ENCODE assay signal across 27 cellular contexts in the genomic region with DNA sequence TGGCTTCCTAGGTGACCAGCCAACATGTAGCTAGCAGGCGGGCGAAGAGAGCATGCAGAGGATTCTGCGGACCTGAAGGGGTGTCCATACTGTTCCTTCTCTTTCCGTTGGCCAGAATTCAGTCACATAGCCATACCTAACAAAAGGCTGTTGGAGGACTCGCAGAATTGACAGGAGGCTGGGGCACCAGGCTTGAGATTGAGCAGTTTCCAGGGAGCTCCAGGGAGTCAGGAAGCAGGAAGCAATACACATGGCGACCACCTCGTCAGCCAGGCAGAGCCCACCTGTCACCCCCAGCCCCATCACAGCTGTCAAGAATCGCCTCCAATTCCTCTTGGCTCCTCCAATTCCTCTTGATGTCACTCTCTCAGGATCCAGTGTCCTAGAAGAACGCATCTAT. TPM values are rescaled to one million over a fixed set of nuclear protein-coding genes. Genes with fewer than 3 reads are reported as not detected.
"Had no signal": no experiment of that assay in that cellular context is flagged by ENCODE, and none has a peak within 500 bp of the region (broad histone marks: within the 10 kb centered on the region; RNA-seq: fewer than 3 reads in every experiment).

No MANE protein-coding gene starts in this region.

- H3K9ac ChIP-seq: neural progenitor cell, parathyroid adenoma had no signal

- H3K4me1 ChIP-seq: neural progenitor cell, parathyroid adenoma, psoas muscle, right lobe of liver, sigmoid colon, stomach, suprapubic skin, testis, tibial artery, transverse colon, upper lobe of right lung, uterus had no signal

- DNase-seq: naive thymus-derived CD8-positive, alpha-beta T cell; occipital lobe; ovary; posterior cingulate gyrus; psoas muscle; right cardiac atrium; right lobe of liver; sigmoid colon; small intestine; stimulated activated CD4-positive, alpha-beta T cell treated with anti-CD3 and anti-CD28 coated beads, Interleukin-15, amount 100 ng/mL, for 24 hours; stimulated activated CD4-positive, alpha-beta T cell treated with anti-CD3 and anti-CD28 coated beads, Interleukin-2, amount 100 ng/mL, for 24 hours; stimulated activated CD4-positive, alpha-beta T cell treated with anti-CD3 and anti-CD28 coated beads, Interleukin-2, amount 100 ng/mL, for 48 hours; stimulated activated CD4-positive, alpha-beta T cell treated with anti-CD3 and anti-CD28 coated beads, Interleukin-4, amount 100 ng/mL, for 24 hours; stimulated activated naive B cell treated with anti-CD40 and anti-IgM and Interleukin-4, amounts not matched to agents 10 μg/mL and 1 μg/mL and 100 μg/mL, for 72 hours; stimulated activated naive CD4-positive, alpha-beta T cell treated with Interleukin-2 at 50 U/mL for 16 hours; stomach; testis; tibial artery; transverse colon; upper lobe of right lung; uterus had no signal

- H3K36me3 ChIP-seq: neural progenitor cell, ovary, right lobe of liver, sigmoid colon, stomach, suprapubic skin, tibial artery, transverse colon, upper lobe of right lung, uterus had no signal

- H3K4me3 ChIP-seq: neural progenitor cell, ovary, psoas muscle, right lobe of liver, sigmoid colon, stomach, suprapubic skin, testis, tibial artery, transverse colon, upper lobe of right lung, uterus had no signal

- H3K9me3 ChIP-seq: ovary, psoas muscle, right lobe of liver, sigmoid colon, stomach, suprapubic skin, testis, tibial artery, transverse colon, upper lobe of right lung, uterus had no signal

- H3K27ac ChIP-seq: neural progenitor cell, ovary, parathyroid adenoma, psoas muscle, right lobe of liver, sigmoid colon, stomach, suprapubic skin, testis, tibial artery, transverse colon, upper lobe of right lung, uterus had no signal

- H2AFZ ChIP-seq: neural progenitor cell, parathyroid adenoma had no signal

- ATAC-seq: naive thymus-derived CD8-positive, alpha-beta T cell; psoas muscle; right cardiac atrium; right lobe of liver; stimulated activated effector memory CD8-positive, alpha-beta T cell treated with anti-CD3 and anti-CD28 coated beads, Interleukin-12 subunit alpha, Interleukin-12 subunit beta, amount 100 ng/mL, for 72 hours; stimulated activated naive B cell treated with anti-CD40 and anti-IgM and Interleukin-4, amounts not matched to agents 10 μg/mL and 1 μg/mL and 100 μg/mL, for 72 hours; upper lobe of right lung had no signal

- H3K27me3 ChIP-seq: neural progenitor cell, ovary, right lobe of liver, sigmoid colon, stomach, suprapubic skin, testis, tibial artery, transverse colon, upper lobe of right lung, uterus had no signal

- H3K4me2 ChIP-seq: neural progenitor cell had no signal

RNA-seq across cellular contexts. Expression of gene ACSBG1, which starts 16.8 kb away (rescaled TPM):
- total RNA-seq: naive thymus-derived CD8-positive, alpha-beta T cell; progenitor cell of endocrine pancreas; right lobe of liver; subcutaneous adipose tissue; upper lobe of right lung had no signal
